ENCODE assay signal across 8 cellular contexts in the genomic region with DNA sequence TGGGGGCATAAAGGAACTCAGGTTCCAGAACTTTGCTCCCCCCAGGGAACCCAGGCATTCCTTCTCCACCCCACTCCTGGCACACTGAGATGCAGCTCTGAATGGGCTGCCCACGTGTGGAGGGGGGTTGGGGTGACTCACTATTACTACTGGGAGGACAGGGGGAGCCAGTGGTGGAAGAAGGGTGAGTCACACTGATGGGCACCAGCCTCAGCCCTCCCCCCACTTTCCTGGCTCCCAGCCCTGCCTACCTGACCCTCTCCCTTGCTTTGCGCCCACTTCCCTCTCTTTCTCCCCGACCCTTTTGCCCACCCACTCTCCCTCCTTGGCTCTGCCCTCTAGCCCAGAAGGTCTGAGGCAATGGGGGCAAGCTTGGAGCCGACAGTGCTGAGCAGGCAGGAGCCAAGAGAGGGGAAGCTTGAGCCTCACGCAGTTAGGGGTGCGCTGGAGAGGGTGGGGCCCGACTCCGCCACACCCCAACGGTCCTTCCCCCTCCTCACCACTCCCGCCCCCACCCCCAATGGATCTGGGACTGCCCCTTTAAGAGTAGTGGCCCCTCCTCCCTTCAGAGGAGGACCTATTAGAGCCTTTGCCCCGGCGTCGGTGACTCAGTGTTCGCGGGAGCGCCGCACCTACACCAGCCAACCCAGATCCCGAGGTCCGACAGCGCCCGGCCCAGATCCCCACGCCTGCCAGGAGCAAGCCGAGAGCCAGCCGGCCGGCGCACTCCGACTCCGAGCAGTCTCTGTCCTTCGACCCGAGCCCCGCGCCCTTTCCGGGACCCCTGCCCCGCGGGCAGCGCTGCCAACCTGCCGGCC. TPM values are rescaled to one million over a fixed set of nuclear protein-coding genes. Genes with fewer than 3 reads are reported as not detected.
DNase-seq lines count a peak whose midpoint lies in the region; ATAC-seq and TF ChIP-seq lines count a peak whose summit lies in the region.

Gene LMNA (plus strand): TSS at position 611 of the 818 bp plus-strand sequence. CDS start 208 bp downstream, outside the sequence.

- no peak for TF ChIP-seq CTCF in esophagus muscularis mucosa (IDR thresholded peaks at IDR 0.05)

- DNase-seq in CD8-positive, alpha-beta memory T cell: peak; percentile 34 to 91 (median 73)
- DNase-seq in HuH-7 (ENCODE audit: low spot score) (peak; percentile 93), esophagus muscularis mucosa (ENCODE audit: extremely low spot score) (peak; percentile 98)
- DNase-seq in activated T-cell treated with anti-CD3 and anti-CD28 coated beads, Interleukin-2, amount 50 U/mL, for 48 hours: peak; percentile 88

- H3K9me3 Mint-ChIP-seq in CD8-positive, alpha-beta memory T cell: peaks cover 0 to 2% (median 0%) of the 10 kb centered on the region in 5 donors
- no peaks in the 10 kb centered on the region for H3K9me3 Mint-ChIP-seq in stimulated activated memory B cell treated with anti-CD40 and anti-IgM and Interleukin-4, amounts not matched to agents 10 μg/mL and 1 μg/mL and 100 μg/mL, for 72 hours

- TF ChIP-seq EP300 in esophagus muscularis mucosa (IDR thresholded peaks at IDR 0.05): no peak

- intact Hi-C loops in esophagus muscularis mucosa (cut with DNase I): no loop called here

- H3K36me3 Mint-ChIP-seq in CD8-positive, alpha-beta memory T cell: peaks cover 0 to 19% (median 0%) of the 10 kb centered on the region in 3 donors
- peaks cover 26% of the 10 kb centered on the region for H3K36me3 Mint-ChIP-seq in stimulated activated memory B cell treated with anti-CD40 and anti-IgM and Interleukin-4, amounts not matched to agents 10 μg/mL and 1 μg/mL and 100 μg/mL, for 72 hours

- peaks cover 3% of the 10 kb centered on the region for H3K27me3 ChIP-seq in CD8-positive, alpha-beta memory T cell (ENCODE audit: insufficient read depth, low read length, poor library complexity, severe bottlenecking)
- H3K27me3 ChIP-seq in esophagus muscularis mucosa (no peaks in the 10 kb centered on the region), muscle layer of duodenum (ENCODE audit: low read depth, low read length) (no peaks in the 10 kb centered on the region)

- H3K4me1 Mint-ChIP-seq in CD8-positive, alpha-beta memory T cell: peaks cover 24 to 48% (median 32%) of the 10 kb centered on the region in 3 donors
- H3K4me1 Mint-ChIP-seq in stimulated activated memory B cell treated with anti-CD40 and anti-IgM and Interleukin-4, amounts not matched to agents 10 μg/mL and 1 μg/mL and 100 μg/mL, for 72 hours: peaks cover 72% of the 10 kb centered on the region

- CTCF ChIA-PET in CD8-positive, alpha-beta memory T cell (lab: Charles Lee): interaction anchor here (9.0 to 25.4 kb wide), 2 partner anchors 14 to 15 kb away, joined by 78 to 702 read pairs; no protein-coding TSS in a partner anchor

- no peaks in the 10 kb centered on the region for H3K9me3 ChIP-seq in CD8-positive, alpha-beta memory T cell (ENCODE audit: low read length)
- H3K9me3 ChIP-seq in esophagus muscularis mucosa (no peaks in the 10 kb centered on the region), muscle layer of duodenum (ENCODE audit: control insufficient read depth in 1 of 2, low read length in 2 of 2) (no peaks in the 10 kb centered on the region)

- H3K4me3 Mint-ChIP-seq in CD8-positive, alpha-beta memory T cell: peak within 1 kb of the TSS; percentile 90 to 98 (median 93)
- peak within 1 kb of the TSS; percentile 98 for H3K4me3 Mint-ChIP-seq in stimulated activated memory B cell treated with anti-CD40 and anti-IgM and Interleukin-4, amounts not matched to agents 10 μg/mL and 1 μg/mL and 100 μg/mL, for 72 hours

- TF ChIP-seq POLR2A in esophagus muscularis mucosa (IDR thresholded peaks at IDR 0.05; ENCODE audit: low read depth): peak; percentile 95

- no peaks in the 10 kb centered on the region for H3K36me3 ChIP-seq in CD8-positive, alpha-beta memory T cell (ENCODE audit: insufficient read depth, low read length)
- peaks cover 0 to 7% (median 0%) of the 10 kb centered on the region in 4 donors for H3K36me3 ChIP-seq in esophagus muscularis mucosa
- peaks cover 0 to 24% of the 10 kb centered on the region in 2 donors for H3K36me3 ChIP-seq in muscle layer of duodenum (ENCODE audit: control insufficient read depth in 1 of 2, insufficient read depth in 2 of 2, low read length in 2 of 2)

- H3K27ac Mint-ChIP-seq in CD8-positive, alpha-beta memory T cell: peak within 1 kb of the TSS; percentile 81 to 100 (median 97)
- H3K27ac Mint-ChIP-seq in stimulated activated memory B cell treated with anti-CD40 and anti-IgM and Interleukin-4, amounts not matched to agents 10 μg/mL and 1 μg/mL and 100 μg/mL, for 72 hours: peak within 1 kb of the TSS; percentile 95

- WGBS in esophagus muscularis mucosa: under 1% methylated on average over 33 of the region's 37 CpGs

- H3K4me1 ChIP-seq in CD8-positive, alpha-beta memory T cell (ENCODE audit: insufficient read depth, low read length): peaks cover 17% of the 10 kb centered on the region
- H3K4me1 ChIP-seq in esophagus muscularis mucosa (peaks cover 35 to 68% (median 67%) of the 10 kb centered on the region in 4 donors), muscle layer of duodenum (ENCODE audit: control insufficient read depth in 1 of 2, insufficient read depth in 2 of 2, low read length in 2 of 2) (peaks cover 5 to 30% of the 10 kb centered on the region in 2 donors)

- peak within 1 kb of the TSS; percentile 93 for H3K27ac ChIP-seq in CD8-positive, alpha-beta memory T cell (ENCODE audit: low read depth, low read length)
- H3K27ac ChIP-seq in esophagus muscularis mucosa (replicated peaks in 1 of 4) (peak within 1 kb of the TSS; percentile 92 to 100 (median 96)), muscle layer of duodenum (ENCODE audit: low read length) (peak within 1 kb of the TSS; percentile 98)

- ATAC-seq in GM21381 (IDR thresholded peaks at IDR 0.05; ENCODE audit: unreplicated experiment): peak; percentile 55
- peak; percentile 90 for ATAC-seq in stimulated activated memory B cell treated with anti-CD40 and anti-IgM and Interleukin-4, amounts not matched to agents 10 μg/mL and 1 μg/mL and 100 μg/mL, for 72 hours

- H3K27me3 Mint-ChIP-seq in CD8-positive, alpha-beta memory T cell: peaks cover 0 to 8% of the 10 kb centered on the region in 2 donors
- H3K27me3 Mint-ChIP-seq in stimulated activated memory B cell treated with anti-CD40 and anti-IgM and Interleukin-4, amounts not matched to agents 10 μg/mL and 1 μg/mL and 100 μg/mL, for 72 hours: peaks cover 9% of the 10 kb centered on the region

- POLR2A ChIA-PET in CD8-positive, alpha-beta memory T cell (lab: Charles Lee): interaction anchor here (0.5 to 1.9 kb wide), 6 partner anchors 8 to 98 kb away, joined by 3 to 10 read pairs (median 4); partner anchors contain the start of gene PMF1

- H3K4me3 ChIP-seq in CD8-positive, alpha-beta memory T cell (ENCODE audit: low read length): peak within 1 kb of the TSS; percentile 77
- H3K4me3 ChIP-seq in esophagus muscularis mucosa (peak within 1 kb of the TSS; percentile 69 to 97 (median 93)), muscle layer of duodenum (ENCODE audit: low read depth in 1 of 2, low read length in 2 of 2) (peak within 1 kb of the TSS; percentile 92 to 99)

TF ChIP-seq in PFSK-1, 5 proteins besides CTCF, POLR2A, EP300 and RAD21:
- TF ChIP-seq POLR2AphosphoS5 (IDR thresholded peaks at IDR 0.05; ENCODE audit: low read depth, low read length) (peak; percentile 96), TAF1 (IDR thresholded peaks at IDR 0.05; ENCODE audit: borderline replicate concordance, insufficient read depth, low read length) (peak; percentile 97), FOXP2 (optimal IDR thresholded peaks at IDR 0.05; ENCODE audit: borderline replicate concordance, extremely low read depth, extremely low read length, insufficient read depth) (no peak), SIN3A (IDR thresholded peaks at IDR 0.05; ENCODE audit: borderline replicate concordance, insufficient read depth, low read length) (peak; percentile 91; the same call in 1 of the 2 replicates)
- TF ChIP-seq, protein P1, sequence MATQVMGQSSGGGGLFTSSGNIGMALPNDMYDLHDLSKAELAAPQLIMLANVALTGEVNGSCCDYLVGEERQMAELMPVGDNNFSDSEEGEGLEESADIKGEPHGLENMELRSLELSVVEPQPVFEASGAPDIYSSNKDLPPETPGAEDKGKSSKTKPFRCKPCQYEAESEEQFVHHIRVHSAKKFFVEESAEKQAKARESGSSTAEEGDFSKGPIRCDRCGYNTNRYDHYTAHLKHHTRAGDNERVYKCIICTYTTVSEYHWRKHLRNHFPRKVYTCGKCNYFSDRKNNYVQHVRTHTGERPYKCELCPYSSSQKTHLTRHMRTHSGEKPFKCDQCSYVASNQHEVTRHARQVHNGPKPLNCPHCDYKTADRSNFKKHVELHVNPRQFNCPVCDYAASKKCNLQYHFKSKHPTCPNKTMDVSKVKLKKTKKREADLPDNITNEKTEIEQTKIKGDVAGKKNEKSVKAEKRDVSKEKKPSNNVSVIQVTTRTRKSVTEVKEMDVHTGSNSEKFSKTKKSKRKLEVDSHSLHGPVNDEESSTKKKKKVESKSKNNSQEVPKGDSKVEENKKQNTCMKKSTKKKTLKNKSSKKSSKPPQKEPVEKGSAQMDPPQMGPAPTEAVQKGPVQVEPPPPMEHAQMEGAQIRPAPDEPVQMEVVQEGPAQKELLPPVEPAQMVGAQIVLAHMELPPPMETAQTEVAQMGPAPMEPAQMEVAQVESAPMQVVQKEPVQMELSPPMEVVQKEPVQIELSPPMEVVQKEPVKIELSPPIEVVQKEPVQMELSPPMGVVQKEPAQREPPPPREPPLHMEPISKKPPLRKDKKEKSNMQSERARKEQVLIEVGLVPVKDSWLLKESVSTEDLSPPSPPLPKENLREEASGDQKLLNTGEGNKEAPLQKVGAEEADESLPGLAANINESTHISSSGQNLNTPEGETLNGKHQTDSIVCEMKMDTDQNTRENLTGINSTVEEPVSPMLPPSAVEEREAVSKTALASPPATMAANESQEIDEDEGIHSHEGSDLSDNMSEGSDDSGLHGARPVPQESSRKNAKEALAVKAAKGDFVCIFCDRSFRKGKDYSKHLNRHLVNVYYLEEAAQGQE (IDR thresholded peaks at IDR 0.05; ENCODE audit: insufficient read depth in 1 of 2, low read depth in 2 of 2, low read length in 2 of 2): peak; percentile 14 to 63; a peak in 1 of 4 replicates
TF ChIP-seq in PFSK-1: peak in this region for 4.

RNA-seq across cellular contexts. Expression of gene LMNA, which starts in this region (rescaled TPM):
- 100 to 1,000 TPM; 325 to 335 TPM for total RNA-seq in CD8-positive, alpha-beta memory T cell
- 13.9 TPM for polyA plus RNA-seq in CD8-positive, alpha-beta memory T cell
- polyA plus RNA-seq in PFSK-1 (2012; ENCODE audit: insufficient read length, low read depth): 392 TPM
- 100 to 1,000 TPM; 311 to 589 (median 380) TPM for total RNA-seq in esophagus muscularis mucosa

Comparison
In these comparisons a context has a peak if more than half of its experiments do, and no peak if none do; other contexts are left out.
1. Peak in every context shown above with its lines: DNase-seq, ATAC-seq, H3K4me3 ChIP-seq and H3K27ac ChIP-seq.